ENCODE assay signal across 15 cellular contexts in the genomic region with DNA sequence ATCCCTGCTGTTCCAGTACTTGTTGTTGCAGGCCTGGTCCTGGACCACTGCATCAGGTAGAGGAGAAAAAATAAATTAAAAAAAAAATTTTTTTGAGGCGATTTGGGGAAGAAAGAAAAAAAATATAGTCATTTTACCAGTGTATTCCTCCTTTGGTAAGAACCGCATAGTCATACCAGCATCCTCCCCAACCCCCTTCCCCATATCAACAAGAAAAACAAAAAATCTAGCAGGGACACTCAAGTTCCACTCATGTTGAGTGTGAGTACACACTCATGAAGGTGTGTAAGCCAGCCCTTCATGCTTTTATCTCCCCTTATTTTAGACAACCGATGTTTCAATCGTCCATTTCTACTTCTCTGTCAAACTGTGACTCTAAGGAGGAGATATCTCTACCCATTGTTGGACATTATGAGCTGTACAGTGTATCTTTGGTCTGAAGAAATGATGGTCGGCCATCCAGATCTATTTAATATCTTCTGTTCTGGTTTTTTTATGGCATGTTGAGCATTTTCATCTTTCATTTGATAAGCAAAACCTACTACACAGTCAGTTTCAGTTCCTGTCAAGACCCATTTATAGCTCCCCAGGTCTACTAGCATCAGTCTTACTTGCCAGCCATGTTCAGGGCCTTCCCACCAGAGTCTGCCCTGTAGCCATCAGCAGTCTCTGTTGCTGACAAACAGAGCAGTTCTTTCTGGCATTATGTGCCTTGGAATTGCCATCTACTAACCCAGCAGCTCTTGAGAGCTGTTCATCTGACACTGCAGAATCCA. TPM values are rescaled to one million over a fixed set of nuclear protein-coding genes. Genes with fewer than 3 reads are reported as not detected.
DNase-seq lines count a peak whose midpoint lies in the region; ATAC-seq and TF ChIP-seq lines count a peak whose summit lies in the region.
"Had no signal": no experiment of that assay in that cellular context is flagged by ENCODE, and none has a peak within 500 bp of the region (broad histone marks: within the 10 kb centered on the region; RNA-seq: fewer than 3 reads in every experiment).

No MANE protein-coding gene starts in this region.

- no peaks in the 10 kb centered on the region for H3K27me3 Mint-ChIP-seq in activated T-cell treated with anti-CD3 and anti-CD28 coated beads, Interleukin-2, amount 50 U/mL, for 24 hours
- H3K27me3 Mint-ChIP-seq: activated CD8-positive, alpha-beta memory T cell treated with anti-CD3 and anti-CD28 coated beads, Interleukin-2, amount 10 ng/mL, durations not matched to agents 7 days and 5 days had no signal

- H3K27ac Mint-ChIP-seq in activated T-cell treated with anti-CD3 and anti-CD28 coated beads, Interleukin-2, amount 50 U/mL, for 24 hours = peak overlapping the region; percentile 47
- H3K27ac Mint-ChIP-seq: activated CD8-positive, alpha-beta memory T cell treated with anti-CD3 and anti-CD28 coated beads, Interleukin-2, amount 10 ng/mL, durations not matched to agents 7 days and 5 days had no signal

- intact Hi-C loops in mucosa of descending colon (cut with DNase I, micrococcal nuclease) = no loop called here

- H3K4me3 Mint-ChIP-seq in activated T-cell treated with anti-CD3 and anti-CD28 coated beads, Interleukin-2, amount 50 U/mL, for 24 hours = no peak overlapping the region
- H3K4me3 Mint-ChIP-seq: activated CD8-positive, alpha-beta memory T cell treated with anti-CD3 and anti-CD28 coated beads, Interleukin-2, amount 10 ng/mL, durations not matched to agents 7 days and 5 days had no signal

- H3K4me1 ChIP-seq in mucosa of descending colon (ENCODE audit: low read depth) = no peaks in the 10 kb centered on the region

- H3K9me3 ChIP-seq in mucosa of descending colon = no peaks in the 10 kb centered on the region
- H3K9me3 ChIP-seq: spleen had no signal

- no peak for TF ChIP-seq CTCF in mucosa of descending colon (IDR thresholded peaks at IDR 0.05)

- DNase-seq in activated T-cell treated with anti-CD3 and anti-CD28 coated beads, Interleukin-2, amount 50 U/mL, for 24 hours = no peak
- DNase-seq in activated T-cell treated with anti-CD3 and anti-CD28 coated beads, Interleukin-2, amount 50 U/mL, for 1 hour = no peak
- DNase-seq in mucosa of descending colon (no peak), T-helper 2 cell (no peak), NCI-H1105 (lab: John Stamatoyannopoulos, UW) (no peak), nucleus accumbens (lab: John Stamatoyannopoulos, UW) (no peak)
- DNase-seq: activated CD8-positive, alpha-beta memory T cell treated with anti-CD3 and anti-CD28 coated beads, Interleukin-2, amount 10 ng/mL, durations not matched to agents 7 days and 5 days; glutamatergic neuron; midbrain; SHP77; spleen; trophoblast cell had no signal

- H3K4me1 Mint-ChIP-seq in activated T-cell treated with anti-CD3 and anti-CD28 coated beads, Interleukin-2, amount 50 U/mL, for 24 hours (ENCODE audit: low read depth) = peaks cover 11% of the 10 kb centered on the region
- H3K4me1 Mint-ChIP-seq: activated CD8-positive, alpha-beta memory T cell treated with anti-CD3 and anti-CD28 coated beads, Interleukin-2, amount 10 ng/mL, durations not matched to agents 7 days and 5 days had no signal

- H3K36me3 Mint-ChIP-seq in activated T-cell treated with anti-CD3 and anti-CD28 coated beads, Interleukin-2, amount 50 U/mL, for 24 hours (ENCODE audit: low read depth) = peaks cover 98% of the 10 kb centered on the region

- H3K4me3 ChIP-seq in mucosa of descending colon = no peak overlapping the region
- H3K4me3 ChIP-seq: spleen had no signal

- ATAC-seq in GM21717 (IDR thresholded peaks at IDR 0.05; ENCODE audit: unreplicated experiment) (peak; percentile 99), HG03280 (IDR thresholded peaks at IDR 0.05; ENCODE audit: unreplicated experiment) (peak; percentile 92), mucosa of descending colon (peak; percentile 50)
- ATAC-seq: activated CD8-positive, alpha-beta memory T cell treated with anti-CD3 and anti-CD28 coated beads, Interleukin-2, amount 10 ng/mL, durations not matched to agents 7 days and 5 days had no signal

- no peaks in the 10 kb centered on the region for H3K36me3 ChIP-seq in mucosa of descending colon (ENCODE audit: low read depth)

- H3K9me3 Mint-ChIP-seq in activated T-cell treated with anti-CD3 and anti-CD28 coated beads, Interleukin-2, amount 50 U/mL, for 24 hours = no peaks in the 10 kb centered on the region

RNA-seq across cellular contexts. Expression of a gene that starts 20.0 kb away (rescaled TPM):
- 10 to 100 TPM; 45.4 to 62.9 (median 55.4) TPM for total RNA-seq in mucosa of descending colon

RNA-seq across cellular contexts. Expression of a gene that starts 20.6 kb away (rescaled TPM):
- 10 to 100 TPM in 2 of 3 donors, 1 to 10 TPM in 1; 6.6 to 23.3 (median 10.3) TPM for total RNA-seq in mucosa of descending colon

RNA-seq across cellular contexts. Expression of a gene that starts 37.6 kb away (rescaled TPM):
- total RNA-seq in mucosa of descending colon = 1 to 10 TPM; 3.3 to 4.7 (median 4.4) TPM
- total RNA-seq: A673 had no signal
